ENCODE assay signal across 1 cellular context in the genomic region with DNA sequence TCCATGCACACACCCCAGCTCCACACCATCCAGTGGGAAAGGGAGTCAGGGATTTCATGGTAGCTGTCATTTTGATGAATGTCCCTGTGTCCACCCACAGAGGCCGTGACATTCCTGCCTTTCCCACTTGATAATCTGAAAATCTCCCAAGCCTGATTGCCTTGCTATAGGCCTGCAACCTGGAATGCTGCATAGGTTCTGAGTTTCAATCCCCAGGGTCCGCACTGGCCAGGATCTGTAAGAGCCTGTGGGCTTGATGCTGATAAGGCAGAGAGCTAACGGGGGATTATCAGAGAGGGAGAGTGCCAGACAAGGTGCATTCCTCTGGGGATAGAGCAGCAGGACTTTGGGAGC.
TF ChIP-seq lines count a peak whose summit lies in the region.

No MANE protein-coding gene starts in this region.

TF ChIP-seq in HEK293, 187 proteins besides CTCF, POLR2A, EP300 and RAD21 (continued from another document):
- TF ChIP-seq, protein P1, sequence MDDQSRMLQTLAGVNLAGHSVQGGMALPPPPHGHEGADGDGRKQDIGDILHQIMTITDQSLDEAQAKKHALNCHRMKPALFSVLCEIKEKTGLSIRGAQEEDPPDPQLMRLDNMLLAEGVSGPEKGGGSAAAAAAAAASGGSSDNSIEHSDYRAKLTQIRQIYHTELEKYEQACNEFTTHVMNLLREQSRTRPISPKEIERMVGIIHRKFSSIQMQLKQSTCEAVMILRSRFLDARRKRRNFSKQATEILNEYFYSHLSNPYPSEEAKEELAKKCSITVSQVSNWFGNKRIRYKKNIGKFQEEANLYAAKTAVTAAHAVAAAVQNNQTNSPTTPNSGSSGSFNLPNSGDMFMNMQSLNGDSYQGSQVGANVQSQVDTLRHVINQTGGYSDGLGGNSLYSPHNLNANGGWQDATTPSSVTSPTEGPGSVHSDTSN (CRISPR knock-in tag; IDR thresholded peaks at IDR 0.05) = no peak
- TF ChIP-seq GFI1B (tag by site-specific recombination; IDR thresholded peaks at IDR 0.05) (no peak), RBAK (tag by site-specific recombination; IDR thresholded peaks at IDR 0.05) (no peak), WT1 (tag by site-specific recombination; IDR thresholded peaks at IDR 0.05) (0 out of 2 replicates have a peak, but pooled peaks have one; percentile 19), ZNF677 (tag by site-specific recombination; IDR thresholded peaks at IDR 0.05) (no peak)
- TF ChIP-seq, protein P2, sequence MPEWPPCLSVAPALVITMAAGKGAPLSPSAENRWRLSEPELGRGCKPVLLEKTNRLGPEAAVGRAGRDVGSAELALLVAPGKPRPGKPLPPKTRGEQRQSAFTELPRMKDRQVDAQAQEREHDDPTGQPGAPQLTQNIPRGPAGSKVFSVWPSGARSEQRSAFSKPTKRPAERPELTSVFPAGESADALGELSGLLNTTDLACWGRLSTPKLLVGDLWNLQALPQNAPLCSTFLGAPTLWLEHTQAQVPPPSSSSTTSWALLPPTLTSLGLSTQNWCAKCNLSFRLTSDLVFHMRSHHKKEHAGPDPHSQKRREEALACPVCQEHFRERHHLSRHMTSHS (tag by site-specific recombination; IDR thresholded peaks at IDR 0.05) = no peak
